ENCODE assay signal across 1 cellular context in genomic region chr20:50730765-50731054, GRCh38.
TF ChIP-seq lines count a peak whose summit lies in the region.

No MANE protein-coding gene starts in this region.

TF ChIP-seq in HepG2, 621 proteins besides CTCF, POLR2A, EP300 and RAD21 (continued from another document and continues in another):
- TF ChIP-seq, protein P1, sequence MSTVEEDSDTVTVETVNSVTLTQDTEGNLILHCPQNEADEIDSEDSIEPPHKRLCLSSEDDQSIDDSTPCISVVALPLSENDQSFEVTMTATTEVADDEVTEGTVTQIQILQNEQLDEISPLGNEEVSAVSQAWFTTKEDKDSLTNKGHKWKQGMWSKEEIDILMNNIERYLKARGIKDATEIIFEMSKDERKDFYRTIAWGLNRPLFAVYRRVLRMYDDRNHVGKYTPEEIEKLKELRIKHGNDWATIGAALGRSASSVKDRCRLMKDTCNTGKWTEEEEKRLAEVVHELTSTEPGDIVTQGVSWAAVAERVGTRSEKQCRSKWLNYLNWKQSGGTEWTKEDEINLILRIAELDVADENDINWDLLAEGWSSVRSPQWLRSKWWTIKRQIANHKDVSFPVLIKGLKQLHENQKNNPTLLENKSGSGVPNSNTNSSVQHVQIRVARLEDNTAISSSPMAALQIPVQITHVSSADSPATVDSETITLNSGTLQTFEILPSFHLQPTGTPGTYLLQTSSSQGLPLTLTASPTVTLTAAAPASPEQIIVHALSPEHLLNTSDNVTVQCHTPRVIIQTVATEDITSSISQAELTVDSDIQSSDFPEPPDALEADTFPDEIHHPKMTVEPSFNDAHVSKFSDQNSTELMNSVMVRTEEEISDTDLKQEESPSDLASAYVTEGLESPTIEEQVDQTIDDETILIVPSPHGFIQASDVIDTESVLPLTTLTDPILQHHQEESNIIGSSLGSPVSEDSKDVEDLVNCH (CRISPR knock-in tag; IDR thresholded peaks at IDR 0.05), result no peak
- TF ChIP-seq ZNF879 (CRISPR knock-in tag; IDR thresholded peaks at IDR 0.05) (no peak), RARA (CRISPR knock-in tag; IDR thresholded peaks at IDR 0.05) (no peak), ZNF256 (CRISPR knock-in tag; conservative IDR thresholded peaks at IDR 0.05) (0 out of 2 replicates have a peak, but pooled peaks have one; percentile 43), ZNF574 (CRISPR knock-in tag; IDR thresholded peaks at IDR 0.05) (no peak), ZNF30 (CRISPR knock-in tag; IDR thresholded peaks at IDR 0.05) (no peak), ZNF224 (CRISPR knock-in tag; IDR thresholded peaks at IDR 0.05) (no peak), ZFY (CRISPR knock-in tag; IDR thresholded peaks at IDR 0.05) (no peak), ZFP62 (CRISPR knock-in tag; IDR thresholded peaks at IDR 0.05) (no peak), ARHGAP35 (CRISPR knock-in tag; IDR thresholded peaks at IDR 0.05; ENCODE audit: borderline replicate concordance) (no peak), ZNF407 (CRISPR knock-in tag; IDR thresholded peaks at IDR 0.05; ENCODE audit: not compliant biosample characterization) (no peak), FOXA3 (CRISPR knock-in tag; IDR thresholded peaks at IDR 0.05) (no peak), KMT2A (CRISPR knock-in tag; IDR thresholded peaks at IDR 0.05) (0 out of 2 replicates have a peak, but pooled peaks have one; percentile 14), HMG20A (CRISPR knock-in tag; IDR thresholded peaks at IDR 0.05; ENCODE audit: borderline replicate concordance) (no peak), NFE2L1 (CRISPR knock-in tag; IDR thresholded peaks at IDR 0.05; ENCODE audit: borderline replicate concordance) (peak; percentile 76; the same call in 1 of the 2 replicates), KLF13 (CRISPR knock-in tag; IDR thresholded peaks at IDR 0.05) (no peak), BATF2 (CRISPR knock-in tag; IDR thresholded peaks at IDR 0.05) (no peak), KDM3A (CRISPR knock-in tag; IDR thresholded peaks at IDR 0.05; ENCODE audit: low read depth) (peak; percentile 67; the same call in 1 of the 2 replicates), PTBP1 (IDR thresholded peaks at IDR 0.05; ENCODE audit: low read depth, low read length, poor library complexity, severe bottlenecking) (peak; percentile 97), ASH2L (IDR thresholded peaks at IDR 0.05; ENCODE audit: insufficient read length, low read depth, low read length) (peak; percentile 45), ZNF235 (CRISPR knock-in tag; IDR thresholded peaks at IDR 0.05; ENCODE audit: borderline replicate concordance) (no peak), ZNF615 (CRISPR knock-in tag; IDR thresholded peaks at IDR 0.05; ENCODE audit: borderline replicate concordance) (no peak), HDAC1 (CRISPR knock-in tag; IDR thresholded peaks at IDR 0.05) (peak; percentile 88), ZNF414 (CRISPR knock-in tag; IDR thresholded peaks at IDR 0.05) (no peak; the same call in 1 of the 2 replicates), ZNF383 (CRISPR knock-in tag; IDR thresholded peaks at IDR 0.05; ENCODE audit: borderline replicate concordance) (peak; percentile 92; the same call in 1 of the 2 replicates), RFXANK (CRISPR knock-in tag; IDR thresholded peaks at IDR 0.05) (no peak), PREB (CRISPR knock-in tag; IDR thresholded peaks at IDR 0.05) (0 out of 2 replicates have a peak, but pooled peaks have one; percentile 6), ZNF17 (CRISPR knock-in tag; IDR thresholded peaks at IDR 0.05) (no peak), ZNF883 (CRISPR knock-in tag; IDR thresholded peaks at IDR 0.05; ENCODE audit: not compliant biosample characterization) (no peak), ZNF547 (CRISPR knock-in tag; IDR thresholded peaks at IDR 0.05) (no peak), GABPB1 (CRISPR knock-in tag; IDR thresholded peaks at IDR 0.05) (no peak), ZSCAN22 (CRISPR knock-in tag; IDR thresholded peaks at IDR 0.05) (peak; percentile 22; the same call in 1 of the 2 replicates)
- TF ChIP-seq, protein P2, sequence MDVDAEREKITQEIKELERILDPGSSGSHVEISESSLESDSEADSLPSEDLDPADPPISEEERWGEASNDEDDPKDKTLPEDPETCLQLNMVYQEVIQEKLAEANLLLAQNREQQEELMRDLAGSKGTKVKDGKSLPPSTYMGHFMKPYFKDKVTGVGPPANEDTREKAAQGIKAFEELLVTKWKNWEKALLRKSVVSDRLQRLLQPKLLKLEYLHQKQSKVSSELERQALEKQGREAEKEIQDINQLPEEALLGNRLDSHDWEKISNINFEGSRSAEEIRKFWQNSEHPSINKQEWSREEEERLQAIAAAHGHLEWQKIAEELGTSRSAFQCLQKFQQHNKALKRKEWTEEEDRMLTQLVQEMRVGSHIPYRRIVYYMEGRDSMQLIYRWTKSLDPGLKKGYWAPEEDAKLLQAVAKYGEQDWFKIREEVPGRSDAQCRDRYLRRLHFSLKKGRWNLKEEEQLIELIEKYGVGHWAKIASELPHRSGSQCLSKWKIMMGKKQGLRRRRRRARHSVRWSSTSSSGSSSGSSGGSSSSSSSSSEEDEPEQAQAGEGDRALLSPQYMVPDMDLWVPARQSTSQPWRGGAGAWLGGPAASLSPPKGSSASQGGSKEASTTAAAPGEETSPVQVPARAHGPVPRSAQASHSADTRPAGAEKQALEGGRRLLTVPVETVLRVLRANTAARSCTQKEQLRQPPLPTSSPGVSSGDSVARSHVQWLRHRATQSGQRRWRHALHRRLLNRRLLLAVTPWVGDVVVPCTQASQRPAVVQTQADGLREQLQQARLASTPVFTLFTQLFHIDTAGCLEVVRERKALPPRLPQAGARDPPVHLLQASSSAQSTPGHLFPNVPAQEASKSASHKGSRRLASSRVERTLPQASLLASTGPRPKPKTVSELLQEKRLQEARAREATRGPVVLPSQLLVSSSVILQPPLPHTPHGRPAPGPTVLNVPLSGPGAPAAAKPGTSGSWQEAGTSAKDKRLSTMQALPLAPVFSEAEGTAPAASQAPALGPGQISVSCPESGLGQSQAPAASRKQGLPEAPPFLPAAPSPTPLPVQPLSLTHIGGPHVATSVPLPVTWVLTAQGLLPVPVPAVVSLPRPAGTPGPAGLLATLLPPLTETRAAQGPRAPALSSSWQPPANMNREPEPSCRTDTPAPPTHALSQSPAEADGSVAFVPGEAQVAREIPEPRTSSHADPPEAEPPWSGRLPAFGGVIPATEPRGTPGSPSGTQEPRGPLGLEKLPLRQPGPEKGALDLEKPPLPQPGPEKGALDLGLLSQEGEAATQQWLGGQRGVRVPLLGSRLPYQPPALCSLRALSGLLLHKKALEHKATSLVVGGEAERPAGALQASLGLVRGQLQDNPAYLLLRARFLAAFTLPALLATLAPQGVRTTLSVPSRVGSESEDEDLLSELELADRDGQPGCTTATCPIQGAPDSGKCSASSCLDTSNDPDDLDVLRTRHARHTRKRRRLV (CRISPR knock-in tag; IDR thresholded peaks at IDR 0.05), result no peak
- TF ChIP-seq, protein P3, sequence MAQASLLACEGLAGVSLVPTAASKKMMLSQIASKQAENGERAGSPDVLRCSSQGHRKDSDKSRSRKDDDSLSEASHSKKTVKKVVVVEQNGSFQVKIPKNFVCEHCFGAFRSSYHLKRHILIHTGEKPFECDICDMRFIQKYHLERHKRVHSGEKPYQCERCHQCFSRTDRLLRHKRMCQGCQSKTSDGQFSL (CRISPR knock-in tag; IDR thresholded peaks at IDR 0.05), result peak; percentile 77
